In genomic region chr11:65452806-65453490, GRCh38 we compare ENCODE assay signal across 8 cellular contexts. TPM values are rescaled to one million over a fixed set of nuclear protein-coding genes. Genes with fewer than 3 reads are reported as not detected.
DNase-seq lines count a peak whose midpoint lies in the region; ATAC-seq and TF ChIP-seq lines count a peak whose summit lies in the region.

No MANE protein-coding gene starts in this region.

- H2AK5ac ChIP-seq in IMR-90 (ENCODE audit: low read depth, low read length) (0 out of 2 replicates have a peak overlapping the region, but pooled peaks have one; percentile 4), mesenchymal stem cell (ENCODE audit: low read length, severe bottlenecking) (peak overlapping the region; percentile 59)

- no peak overlapping the region for H3K4me2 ChIP-seq in IMR-90 (ENCODE audit: low read depth, low read length)
- H3K4me2 ChIP-seq in mesenchymal stem cell (ENCODE audit: low read length, poor library complexity, severe bottlenecking), result no peak overlapping the region

- H3K56ac ChIP-seq in IMR-90 (ENCODE audit: extremely low read depth, insufficient read depth, low read length), result no peak overlapping the region

- peaks cover 5 to 38% of the 10 kb centered on the region in 2 experiments; a peak in 3 of 4 replicates for H3K79me1 ChIP-seq in IMR-90 (ENCODE audit: low read depth in 1 of 2, low read length in 2 of 2)
- peaks cover 3% of the 10 kb centered on the region for H3K79me1 ChIP-seq in mesenchymal stem cell (replicated peaks; ENCODE audit: low read length, poor library complexity, severe bottlenecking)

- H3K23ac ChIP-seq in IMR-90 (ENCODE audit: low read depth, low read length) (no peak overlapping the region), mesenchymal stem cell (ENCODE audit: low read length in 2 of 2) (no peak overlapping the region)

- no peak; the same call in 1 of the 2 replicates for TF ChIP-seq RAD21 in IMR-90 (IDR thresholded peaks at IDR 0.05; ENCODE audit: low read length)

- POLR2A ChIA-PET in IMR-90 (lab: Charles Lee; ENCODE audit: unreplicated experiment), result interaction anchor here (0.6 to 1.0 kb wide), 4 partner anchors 24 to 55 kb away, joined by 3 to 6 read pairs (median 4); partner anchors contain the start of gene MALAT1

- intact Hi-C loops in IMR-90 (cut with micrococcal nuclease), result no loop called here

- H3K9ac ChIP-seq in IMR-90 (ENCODE audit: low read depth, low read length), result no peak overlapping the region
- H3K9ac ChIP-seq in mesenchymal stem cell (ENCODE audit: low read length), result peak overlapping the region; percentile 94

- no peak; the same call in 1 of the 2 replicates for TF ChIP-seq POLR2A in IMR-90 (IDR thresholded peaks at IDR 0.05; ENCODE audit: low read depth, low read length)

- no peak overlapping the region for H2BK20ac ChIP-seq in IMR-90 (ENCODE audit: low read depth, low read length)

- no peak overlapping the region for H3K14ac ChIP-seq in IMR-90 (replicated peaks; ENCODE audit: low read depth, low read length)
- no peak overlapping the region for H3K14ac ChIP-seq in mesenchymal stem cell (ENCODE audit: low read length in 2 of 2)

- H4K8ac ChIP-seq in IMR-90 (ENCODE audit: low read depth in 2 of 2, low read length in 2 of 2), result no peak overlapping the region
- H4K8ac ChIP-seq in mesenchymal stem cell (ENCODE audit: low read length), result no peak overlapping the region

- TF ChIP-seq CTCF in AG10803 (conservative IDR thresholded peaks at IDR 0.05; ENCODE audit: low read length) (no peak), IMR-90 (conservative IDR thresholded peaks at IDR 0.05; ENCODE audit: low read depth, low read length) (no peak)

- peak overlapping the region in 1 of 2 experiments; percentile 6 for H2BK12ac ChIP-seq in mesenchymal stem cell (ENCODE audit: low read length in 2 of 2)

- CTCF ChIA-PET in IMR-90 (lab: Yijun Ruan, JAX), result no interaction called here

- DNase-seq in AG10803 (ENCODE audit: low read depth) (peak; percentile 93), IMR-90 (peak; percentile 87), astrocyte of the hippocampus (ENCODE audit: low read depth, low spot score) (peak; percentile 29), mesenchymal stem cell (peak; percentile 81), mucosa of gallbladder (ENCODE audit: low spot score) (no peak), NCI-H226 (no peak)

- no TSS peak for BruUV-seq in IMR-90 (replicated peaks; lab: Mats Ljungman, UMichigan)

- H2AFZ ChIP-seq in IMR-90 (replicated peaks; ENCODE audit: low read length, poor library complexity), result no peak overlapping the region
- H2AFZ ChIP-seq in mesenchymal stem cell (ENCODE audit: low read depth, low read length), result no peak overlapping the region

- no CpG with 5 or more reads among the region's 8 CpGs for WGBS in IMR-90 (ENCODE audit: extremely low coverage in 2 of 2, insufficient read length in 1 of 2), 2 experiments
- 70% methylated on average over 7 of the region's 8 CpGs for WGBS in mesenchymal stem cell

- in situ Hi-C loops in IMR-90 (cut with MboI; ENCODE audit: low sequenced_read_pairs), result no loop called here

- H2AK9ac ChIP-seq in IMR-90 (replicated peaks; ENCODE audit: low read depth, low read length, poor library complexity), result no peak overlapping the region

- H3K9me3 ChIP-seq in IMR-90 (ENCODE audit: control insufficient read depth, insufficient read depth, low read length) (no peaks in the 10 kb centered on the region), mesenchymal stem cell (ENCODE audit: control insufficient read depth, low read length) (no peaks in the 10 kb centered on the region)

- peak overlapping the region; percentile 31 for H2BK5ac ChIP-seq in IMR-90 (ENCODE audit: low read depth, low read length, poor library complexity, severe bottlenecking)
- H2BK5ac ChIP-seq in mesenchymal stem cell (ENCODE audit: low read depth, low read length, poor library complexity, severe bottlenecking), result no peak overlapping the region

- ATAC-seq in IMR-90 (ENCODE audit: low read depth) (peak; percentile 15), HG03025 (IDR thresholded peaks at IDR 0.05; ENCODE audit: low FRiP score, unreplicated experiment) (no peak), HG02763 (IDR thresholded peaks at IDR 0.05; ENCODE audit: unreplicated experiment) (no peak)

- dilution Hi-C loops in IMR-90 (cut with HindIII; ENCODE audit: low sequenced_read_pairs, unreplicated experiment), result no loop called here

- no peak overlapping the region for H2BK15ac ChIP-seq in IMR-90 (ENCODE audit: low read depth, low read length)
- H2BK15ac ChIP-seq in mesenchymal stem cell (ENCODE audit: low read depth, poor library complexity, severe bottlenecking), result no peak overlapping the region

- H3K4ac ChIP-seq in IMR-90 (ENCODE audit: low read depth, low read length), result peak overlapping the region; percentile 8; the same call in 1 of the 2 replicates
- H3K4ac ChIP-seq in mesenchymal stem cell (ENCODE audit: low read depth in 1 of 2, low read length in 2 of 2), result no peak overlapping the region

- peaks cover 25% of the 10 kb centered on the region for H4K20me1 ChIP-seq in IMR-90 (ENCODE audit: insufficient read depth, low read length)

- H3K27me3 ChIP-seq in IMR-90 (ENCODE audit: control insufficient read depth, insufficient read depth, low read length), result no peaks in the 10 kb centered on the region
- H3K27me3 ChIP-seq in mesenchymal stem cell (ENCODE audit: control insufficient read depth in 1 of 2, insufficient read depth in 1 of 2, low read length in 2 of 2), result no peaks in the 10 kb centered on the region

- H3K4me1 ChIP-seq in IMR-90 (ENCODE audit: control insufficient read depth, insufficient read depth, low read length), result peaks cover 10% of the 10 kb centered on the region; the same call in 1 of the 2 replicates
- peaks cover 31% of the 10 kb centered on the region for H3K4me1 ChIP-seq in mesenchymal stem cell (ENCODE audit: control insufficient read depth, insufficient read depth, low read depth, low read length)

- peak overlapping the region; percentile 47; the same call in 1 of the 2 replicates for H4K91ac ChIP-seq in IMR-90 (ENCODE audit: insufficient read depth, low read depth, low read length)
- H4K91ac ChIP-seq in mesenchymal stem cell (ENCODE audit: low read length), result no peak overlapping the region

- peaks cover 6% of the 10 kb centered on the region; the same call in 1 of the 2 replicates for H3K9me1 ChIP-seq in IMR-90 (ENCODE audit: insufficient read depth, low read length)

- no peak overlapping the region for H3K18ac ChIP-seq in IMR-90 (ENCODE audit: low read depth, low read length)
- H3K18ac ChIP-seq in mesenchymal stem cell (ENCODE audit: low read depth in 1 of 2, low read length in 2 of 2), result no peak overlapping the region

- no peaks in the 10 kb centered on the region for H3K36me3 ChIP-seq in IMR-90 (ENCODE audit: control insufficient read depth, insufficient read depth, low read length)
- peaks cover 6 to 7% of the 10 kb centered on the region in 2 experiments for H3K36me3 ChIP-seq in mesenchymal stem cell (ENCODE audit: control insufficient read depth in 1 of 2, insufficient read depth in 2 of 2, low read depth in 1 of 2, low read length in 2 of 2)

- no peak overlapping the region for H2BK120ac ChIP-seq in IMR-90 (ENCODE audit: low read depth, low read length)
- peak overlapping the region; percentile 34 for H2BK120ac ChIP-seq in mesenchymal stem cell (ENCODE audit: low read depth, low read length)

- H3K27ac ChIP-seq in IMR-90 (ENCODE audit: insufficient read depth, low read length) (peak overlapping the region; percentile 30; the same call in 1 of the 2 replicates), mesenchymal stem cell (ENCODE audit: low read length, poor library complexity, severe bottlenecking) (peak overlapping the region; percentile 62)

- no peak overlapping the region for H4K5ac ChIP-seq in IMR-90 (ENCODE audit: low read depth, low read length)

- H3K4me3 ChIP-seq in AG10803 (ENCODE audit: low read length) (no peak overlapping the region), IMR-90 (ENCODE audit: insufficient read depth, low read depth, low read length) (no peak overlapping the region), mesenchymal stem cell (ENCODE audit: insufficient read depth in 1 of 2, low read depth in 1 of 2, low read length in 2 of 2) (peak overlapping the region in 1 of 2 experiments; percentile 59)

TF ChIP-seq in IMR-90, 13 proteins besides CTCF, POLR2A, EP300 and RAD21:
- TF ChIP-seq BHLHE40 (IDR thresholded peaks at IDR 0.05; ENCODE audit: low read depth, low read length) (no peak), FOS (IDR thresholded peaks at IDR 0.05; ENCODE audit: low read depth, low read length) (0 out of 2 replicates have a peak, but pooled peaks have one; percentile 6), MAZ (IDR thresholded peaks at IDR 0.05; ENCODE audit: borderline replicate concordance, low read depth, low read length) (no peak), CEBPB (IDR thresholded peaks at IDR 0.05; ENCODE audit: low read depth, low read length) (peak; percentile 93), ELK1 (IDR thresholded peaks at IDR 0.05; ENCODE audit: borderline replicate concordance, low read depth, low read length) (no peak), RCOR1 (IDR thresholded peaks at IDR 0.05; ENCODE audit: insufficient replicate concordance, low read length) (no peak), RFX5 (IDR thresholded peaks at IDR 0.05; ENCODE audit: low read depth, low read length) (peak; percentile 33; the same call in 1 of the 2 replicates)

RNA-seq across cellular contexts. Expression of gene NEAT1, which starts 30.4 kb away (rescaled TPM):
- total RNA-seq in IMR-90 (2012; rRNA removed) (30.1 and 38.0 TPM in 2 replicates), mucosa of gallbladder (1,012 TPM)
- 56.3 and 114 TPM in 2 replicates for polyA plus RNA-seq in IMR-90 (2012; rRNA removed)
- 12.5 and 21.1 TPM in 2 replicates for polyA plus RNA-seq in IMR-90 (2012; cell fraction: cytosol; rRNA removed)
- polyA plus RNA-seq in IMR-90 (2012; cell fraction: nucleus; rRNA removed; ENCODE audit: low replicate concordance), result 237 and 1,050 TPM in 2 replicates
- polyA plus RNA-seq in mesenchymal stem cell (2013, experiment 1 of 2), result 51.2 TPM
- polyA plus RNA-seq in mesenchymal stem cell (2013, experiment 2 of 2), result 44.5 TPM

RNA-seq across cellular contexts. Expression of gene MALAT1, which starts 45.9 kb away (rescaled TPM):
- total RNA-seq in IMR-90 (2012; rRNA removed) (3,569 and 5,244 TPM in 2 replicates), mucosa of gallbladder (9,267 TPM)
- polyA plus RNA-seq in IMR-90 (2012; rRNA removed), result 430 and 636 TPM in 2 replicates
- polyA plus RNA-seq in IMR-90 (2012; cell fraction: cytosol; rRNA removed), result 4.7 and 16.7 TPM in 2 replicates
- 481 and 5,232 TPM in 2 replicates for polyA plus RNA-seq in IMR-90 (2012; cell fraction: nucleus; rRNA removed; ENCODE audit: low replicate concordance)
- 972 TPM for polyA plus RNA-seq in mesenchymal stem cell (2013, experiment 1 of 2)
- polyA plus RNA-seq in mesenchymal stem cell (2013, experiment 2 of 2), result 756 TPM

Comparison
In these comparisons a context has a peak if more than half of its experiments do, and no peak if none do; other contexts are left out.
1. DNase-seq: peak in AG10803 (single experiment), IMR-90 (single experiment), astrocyte of the hippocampus (single experiment) and mesenchymal stem cell (single experiment); none in mucosa of gallbladder (single experiment) and NCI-H226 (single experiment).
2. RNA of gene NEAT1, which starts 30.4 kb away (total RNA-seq): 1,012 TPM in mucosa of gallbladder (single experiment); 30.1 to 38.0 TPM in IMR-90; every median in the first group is over 10 times any median in the second.